In genomic region chr12:52252175-52252615, GRCh38 we compare ENCODE assay signal across 12 cellular contexts. TPM values are rescaled to one million over a fixed set of nuclear protein-coding genes. Genes with fewer than 3 reads are reported as not detected.
DNase-seq lines count a peak whose midpoint lies in the region; ATAC-seq and TF ChIP-seq lines count a peak whose summit lies in the region.
"Not testable (repeated sequence)": the region's sequence is repeated elsewhere in the genome, so short reads cannot be mapped to it uniquely, and the experiment has no call there.
"Had no signal": no experiment of that assay in that cellular context is flagged by ENCODE, and none has a peak within 500 bp of the region (broad histone marks: within the 10 kb centered on the region; RNA-seq: fewer than 3 reads in every experiment).

No MANE protein-coding gene starts in this region.

- H3K36me3 ChIP-seq in endodermal cell (ENCODE audit: control insufficient read depth, insufficient read depth, low read length); thyroid gland: not testable (repeated sequence)

- peak overlapping the region; percentile 49 for H3K27ac Mint-ChIP-seq in T-helper 17 cell
- peak overlapping the region; percentile 58 for H3K27ac Mint-ChIP-seq in activated T-helper 17 cell treated with anti-CD3 and anti-CD28 coated beads, Interleukin-2, amount 50 U/mL, for 72 hours
- not testable (repeated sequence) for H3K27ac Mint-ChIP-seq in endodermal cell

- H3K27ac ChIP-seq in endodermal cell (ENCODE audit: low read depth, low read length): not testable (repeated sequence)
- peak overlapping the region; percentile 9 to 100 (median 94) for H3K27ac ChIP-seq in thyroid gland

- not testable (repeated sequence) for H3K36me3 Mint-ChIP-seq in T-helper 17 cell (ENCODE audit: low read depth); activated T-helper 17 cell treated with anti-CD3 and anti-CD28 coated beads, Interleukin-2, amount 50 U/mL, for 72 hours (ENCODE audit: low read depth); endodermal cell (ENCODE audit: low read depth)

- not testable (repeated sequence) for H3K4me3 ChIP-seq in NB4 (ENCODE audit: low read depth, low read length); endodermal cell (ENCODE audit: low read length); thyroid gland (replicated peaks in 1 of 3)

- H3K4me3 Mint-ChIP-seq in T-helper 17 cell, endodermal cell: not testable (repeated sequence)
- peak overlapping the region; percentile 45 for H3K4me3 Mint-ChIP-seq in activated T-helper 17 cell treated with anti-CD3 and anti-CD28 coated beads, Interleukin-2, amount 50 U/mL, for 72 hours

- 71 to 90% methylated on average over 2 to 8 of the region's 8 CpGs for WGBS in endodermal cell (ENCODE audit: insufficient coverage in 1 of 2, insufficient read length in 1 of 2), 2 experiments
- 100% methylated on average over 2 of the region's 8 CpGs; no CpG with 5 or more reads in 1 of the 2 donors for WGBS in thyroid gland, 2 donors

- not testable (repeated sequence) for H3K9ac ChIP-seq in endodermal cell (ENCODE audit: extremely low read depth, low read length, poor library complexity, severe bottlenecking)

- intact Hi-C loops in thyroid gland (cut with DNase I): not testable (repeated sequence)

- ATAC-seq in T-helper 17 cell; activated T-helper 17 cell treated with anti-CD3 and anti-CD28 coated beads, Interleukin-2, amount 50 U/mL, for 72 hours (replicated peaks): not testable (repeated sequence)

- not testable (repeated sequence) for H3K9me3 ChIP-seq in T-helper 17 cell (ENCODE audit: control insufficient read depth, low read length, poor library complexity, severe bottlenecking); endodermal cell (ENCODE audit: control insufficient read depth, low read length); thyroid gland

- H3K27me3 Mint-ChIP-seq in T-helper 17 cell (peaks cover 46% of the 10 kb centered on the region), endodermal cell (ENCODE audit: insufficient read depth) (peaks cover 78% of the 10 kb centered on the region)
- H3K27me3 Mint-ChIP-seq in activated T-helper 17 cell treated with anti-CD3 and anti-CD28 coated beads, Interleukin-2, amount 50 U/mL, for 72 hours: peaks cover 23% of the 10 kb centered on the region

- DNase-seq in COLO668 (lab: John Stamatoyannopoulos, UW; ENCODE audit: unreplicated experiment) (peak; percentile 6), endodermal cell (peak; percentile 84), mesenteric fat pad (ENCODE audit: low spot score) (peak; percentile 77)
- not testable (repeated sequence) for DNase-seq in GM20000 (ENCODE audit: low spot score); NB4 (ENCODE audit: low read depth); T-helper 17 cell; thyroid gland

- H3K4me1 Mint-ChIP-seq in T-helper 17 cell (peaks cover 26% of the 10 kb centered on the region), endodermal cell (peaks cover 12% of the 10 kb centered on the region)
- peaks cover 21% of the 10 kb centered on the region for H3K4me1 Mint-ChIP-seq in activated T-helper 17 cell treated with anti-CD3 and anti-CD28 coated beads, Interleukin-2, amount 50 U/mL, for 72 hours

- TF ChIP-seq CTCF in GM20000 (IDR thresholded peaks at IDR 0.05; ENCODE audit: extremely low read depth, missing control alignments) (peak; percentile 17), NB4 (IDR thresholded peaks at IDR 0.05; ENCODE audit: low read depth, low read length) (peak; percentile 63), endodermal cell (conservative IDR thresholded peaks at IDR 0.05) (peak; percentile 77), thyroid gland (IDR thresholded peaks at IDR 0.05) (peak in 2 of 6 experiments; percentile 11 to 12)

- not testable (repeated sequence) for TF ChIP-seq POLR2A in NB4 (IDR thresholded peaks at IDR 0.05; ENCODE audit: extremely low read depth, insufficient read length); thyroid gland (IDR thresholded peaks at IDR 0.05)

- H3K9me3 Mint-ChIP-seq in activated T-helper 17 cell treated with anti-CD3 and anti-CD28 coated beads, Interleukin-2, amount 50 U/mL, for 72 hours; endodermal cell: not testable (repeated sequence)

- not testable (repeated sequence) for H3K4me1 ChIP-seq in endodermal cell (ENCODE audit: control insufficient read depth, insufficient read depth, low read length)
- peaks cover 25 to 29% of the 10 kb centered on the region in 2 donors for H3K4me1 ChIP-seq in thyroid gland

- H3K27me3 ChIP-seq in endodermal cell (ENCODE audit: control insufficient read depth, insufficient read depth, low read length, poor library complexity, severe bottlenecking): peaks cover 73% of the 10 kb centered on the region
- not testable (repeated sequence) for H3K27me3 ChIP-seq in thyroid gland

RNA-seq across cellular contexts. Expression of gene KRT7, which starts 19.2 kb away (rescaled TPM):
- under 1 TPM in 1 of 2 donors, not detected in 1; 0.70 TPM for total RNA-seq in T-helper 17 cell
- total RNA-seq in activated T-helper 17 cell treated with anti-CD3 and anti-CD28 coated beads, Interleukin-2, amount 50 U/mL, for 72 hours: 10 to 100 TPM in 1 of 2 donors, 1 to 10 TPM in 1; 7.6 to 12.5 TPM
- 1 to 10 TPM in 1 of 2 donors, not detected in 1; 1.5 TPM for total RNA-seq in endodermal cell
- 1.6 TPM for polyA plus RNA-seq in endodermal cell (2013, experiment 1 of 2)
- 0.37 TPM for polyA plus RNA-seq in endodermal cell (2013, experiment 2 of 2)
- total RNA-seq in mesenteric fat pad: 11.7 TPM
- total RNA-seq in thyroid gland: 100 to 1,000 TPM; 333 to 826 (median 460) TPM
- total RNA-seq: cerebellum, G401 had no signal
- polyA plus RNA-seq: immature natural killer cell had no signal

RNA-seq across cellular contexts. Expression of gene KRT86, which starts 22.2 kb away (rescaled TPM):
- total RNA-seq in T-helper 17 cell: under 1 TPM in 1 of 2 donors, not detected in 1; 0.21 TPM
- total RNA-seq in activated T-helper 17 cell treated with anti-CD3 and anti-CD28 coated beads, Interleukin-2, amount 50 U/mL, for 72 hours: 1 to 10 TPM in 1 of 2 donors, under 1 TPM in 1; 0.56 to 2.1 TPM
- not detected for total RNA-seq in endodermal cell
- polyA plus RNA-seq in endodermal cell (2013, experiment 1 of 2): not detected
- polyA plus RNA-seq in endodermal cell (2013, experiment 2 of 2): not detected
- total RNA-seq in mesenteric fat pad: not detected
- total RNA-seq in thyroid gland: 1 to 10 TPM in 1 of 4 donors, under 1 TPM in 3; 0.13 to 1.1 (median 0.42) TPM
- total RNA-seq: cerebellum, G401, left ventricle myocardium superior had no signal

RNA-seq across cellular contexts. Expression of gene KRT81, which starts 39.1 kb away (rescaled TPM):
- not detected for total RNA-seq in T-helper 17 cell
- total RNA-seq in activated T-helper 17 cell treated with anti-CD3 and anti-CD28 coated beads, Interleukin-2, amount 50 U/mL, for 72 hours: not detected
- total RNA-seq in endodermal cell: not detected
- polyA plus RNA-seq in endodermal cell (2013, experiment 1 of 2): not detected
- polyA plus RNA-seq in endodermal cell (2013, experiment 2 of 2): not detected
- total RNA-seq in mesenteric fat pad: not detected
- under 1 TPM in 2 of 4 donors, not detected in 2; 0.11 to 0.71 TPM for total RNA-seq in thyroid gland
- total RNA-seq: cerebellum, G401, left ventricle myocardium superior had no signal

Comparison
In these comparisons a context has a peak if more than half of its experiments do, and no peak if none do; other contexts are left out.
1. RNA of gene KRT7, which starts 19.2 kb away (total RNA-seq): 333 to 826 TPM in thyroid gland; 7.6 to 12.5 TPM in activated T-helper 17 cell treated with anti-CD3 and anti-CD28 coated beads, Interleukin-2, amount 50 U/mL, for 72 hours, 11.7 TPM in mesenteric fat pad (single experiment), 1.5 TPM in endodermal cell and 0.70 TPM in T-helper 17 cell; every median in the first group is over 10 times any median in the second.